ENCODE assay signal across 22 cellular contexts in genomic region chr9:114803886-114804285, GRCh38. TPM values are rescaled to one million over a fixed set of nuclear protein-coding genes. Genes with fewer than 3 reads are reported as not detected.
DNase-seq lines count a peak whose midpoint lies in the region; ATAC-seq, FAIRE-seq and TF ChIP-seq lines count a peak whose summit lies in the region.
"Had no signal": no experiment of that assay in that cellular context is flagged by ENCODE, and none has a peak within 500 bp of the region (broad histone marks: within the 10 kb centered on the region; RNA-seq: fewer than 3 reads in every experiment).

No MANE protein-coding gene starts in this region.

- H3K36me3 Mint-ChIP-seq in CD4-positive, alpha-beta T cell (ENCODE audit: low read depth): no peaks in the 10 kb centered on the region
- H3K36me3 Mint-ChIP-seq: activated naive CD4-positive, alpha-beta T cell treated with anti-CD3 and anti-CD28 coated beads, Interleukin-2, amount 50 U/mL, for 72 hours; natural killer cell had no signal

- DNase-seq in AG09309 (ENCODE audit: low read depth): peak; percentile 7
- DNase-seq in M059J (ENCODE audit: low read depth): peak; percentile 20
- no peak for DNase-seq in H1 (ENCODE audit: low read depth in 1 of 2, low spot score in 2 of 2)
- DNase-seq in kidney glomerular epithelial cell (lab: John Stamatoyannopoulos, UW): no peak
- no peak for DNase-seq in midbrain (lab: John Stamatoyannopoulos, UW)
- no peak for DNase-seq in CD4-positive, alpha-beta T cell
- DNase-seq: activated CD8-positive, alpha-beta memory T cell treated with anti-CD3 and anti-CD28 coated beads, Interleukin-2, amount 50 U/mL, for 4 hours; central memory CD4-positive, alpha-beta T cell; DMS79 treated with DMSO at 0.1 percent for 48 hours; left cardiac atrium; natural killer cell; NCI-H187 treated with DMSO at 0.1 percent for 48 hours; NCI-H524; right lobe of liver; stimulated activated CD4-positive, alpha-beta T cell treated with anti-CD3 and anti-CD28 coated beads, Interleukin-4, amount 100 ng/mL, for 4 hours; stimulated activated naive CD4-positive, alpha-beta T cell; T-helper 1 cell had no signal

- no peak for ATAC-seq in CD4-positive, alpha-beta T cell (ENCODE audit: poor library complexity)
- no peak for ATAC-seq in HG03175 (IDR thresholded peaks at IDR 0.05; ENCODE audit: unreplicated experiment)
- ATAC-seq: activated naive CD4-positive, alpha-beta T cell treated with anti-CD3 and anti-CD28 coated beads, Interleukin-2, amount 50 U/mL, for 72 hours; natural killer cell had no signal

- H2BK15ac ChIP-seq in H1 (ENCODE audit: low read length): no peak overlapping the region

- TF ChIP-seq POLR2A in H1 (IDR thresholded peaks at IDR 0.05; ENCODE audit: control extremely low read depth in 1 of 2, low read depth in 2 of 2, low read length in 2 of 2): no peak

- H3K4ac ChIP-seq in H1 (replicated peaks; ENCODE audit: insufficient read length, low read depth, low read length): no peak overlapping the region

- H3K27me3 ChIP-seq in H1 (replicated peaks in 1 of 4; ENCODE audit: control insufficient read depth in 3 of 4, extremely low read depth in 1 of 4, insufficient read depth in 3 of 4, low read length in 3 of 4) (peaks cover 0 to 4% (median 0%) of the 10 kb centered on the region in 4 experiments; a peak in 1 of 7 replicates), parathyroid adenoma (ENCODE audit: control insufficient read depth, insufficient read depth, low read length) (no peaks in the 10 kb centered on the region)
- no peaks in the 10 kb centered on the region for H3K27me3 ChIP-seq in CD4-positive, alpha-beta T cell (ENCODE audit: control insufficient read depth, insufficient read depth, low read length)
- H3K27me3 ChIP-seq: right lobe of liver had no signal

- peaks cover 25% of the 10 kb centered on the region for H3K4me1 Mint-ChIP-seq in CD4-positive, alpha-beta T cell (ENCODE audit: low read depth)

- H3K27ac ChIP-seq in H1 (ENCODE audit: low read depth, low read length): no peak overlapping the region
- peak overlapping the region; percentile 89 for H3K27ac ChIP-seq in parathyroid adenoma
- H3K27ac ChIP-seq in CD4-positive, alpha-beta T cell (ENCODE audit: low read depth, low read length): no peak overlapping the region
- H3K27ac ChIP-seq: heart right ventricle, HL-60, right lobe of liver had no signal

- no peak overlapping the region for H3K4me3 Mint-ChIP-seq in CD4-positive, alpha-beta T cell
- H3K4me3 Mint-ChIP-seq: natural killer cell had no signal

- H3K27me3 Mint-ChIP-seq in CD4-positive, alpha-beta T cell: no peaks in the 10 kb centered on the region

- H2BK20ac ChIP-seq in H1 (ENCODE audit: low read length): 0 out of 2 replicates have a peak overlapping the region, but pooled peaks have one; percentile 23

- no peak overlapping the region for H4K91ac ChIP-seq in H1 (replicated peaks; ENCODE audit: insufficient read length, low read length)

- no peak for FAIRE-seq in H1 (lab: Jason Lieb, UNC)

- H4K8ac ChIP-seq in H1 (ENCODE audit: extremely low read depth, insufficient read depth, low read length): no peak overlapping the region

- no peaks in the 10 kb centered on the region for H3K9me3 Mint-ChIP-seq in CD4-positive, alpha-beta T cell
- H3K9me3 Mint-ChIP-seq: natural killer cell had no signal

- H3K79me1 ChIP-seq in H1 (ENCODE audit: low read depth, low read length): no peaks in the 10 kb centered on the region

- H2AFZ ChIP-seq in H1 (ENCODE audit: low read length) (no peak overlapping the region; the same call in 1 of the 2 replicates), parathyroid adenoma (no peak overlapping the region)

- H3K36me3 ChIP-seq in H1 (ENCODE audit: control insufficient read depth in 2 of 4, insufficient read depth in 4 of 4, low read length in 3 of 4) (no peaks in the 10 kb centered on the region), parathyroid adenoma (ENCODE audit: control insufficient read depth, insufficient read depth, low read length) (no peaks in the 10 kb centered on the region)
- H3K36me3 ChIP-seq: heart right ventricle, right lobe of liver had no signal

- H3K14ac ChIP-seq in H1 (ENCODE audit: insufficient read length): no peak overlapping the region

- no peaks in the 10 kb centered on the region for H3K9me3 ChIP-seq in H1 (ENCODE audit: insufficient read depth in 2 of 2, low read depth in 1 of 2, low read length in 1 of 2)
- H3K9me3 ChIP-seq in parathyroid adenoma (ENCODE audit: control insufficient read depth, low read length): no peaks in the 10 kb centered on the region
- H3K9me3 ChIP-seq in CD4-positive, alpha-beta T cell (ENCODE audit: control insufficient read depth, low read length): no peaks in the 10 kb centered on the region
- H3K9me3 ChIP-seq: heart right ventricle, right lobe of liver had no signal

- peaks cover 2 to 19% (median 12%) of the 10 kb centered on the region in 4 experiments for H3K4me1 ChIP-seq in H1 (replicated peaks in 1 of 4; ENCODE audit: control insufficient read depth in 3 of 4, insufficient read depth in 4 of 4, low read length in 3 of 4)
- H3K4me1 ChIP-seq in parathyroid adenoma: peaks cover 44% of the 10 kb centered on the region

- no peak for TF ChIP-seq EP300 in H1 (IDR thresholded peaks at IDR 0.05; ENCODE audit: borderline replicate concordance in 1 of 2, low read depth in 2 of 2, low read length in 2 of 2)

- H4K20me1 ChIP-seq in H1 (replicated peaks in 1 of 2; ENCODE audit: control insufficient read depth in 1 of 2, insufficient read depth in 2 of 2, low read length in 2 of 2): no peaks in the 10 kb centered on the region

- WGBS in H1 (ENCODE audit: extremely low coverage in 1 of 2, insufficient coverage in 1 of 2, insufficient read length in 1 of 2, insufficient replicate concordance in 2 of 2, low coverage in 1 of 2, low lambda C conversion rate in 2 of 2, missing lambda C conversion rate in 1 of 2), 2 experiments: 86% methylated on average over 2 of the region's 2 CpGs; no CpG with 5 or more reads in 1 of the 2 experiments

- intact Hi-C loops in CD4-positive, alpha-beta T cell (cut with DNase I, micrococcal nuclease): no loop called here

- TF ChIP-seq RAD21 in H1 (IDR thresholded peaks at IDR 0.05 in 1 of 2, conservative IDR thresholded peaks at IDR 0.05 in 1 of 2; ENCODE audit: low read depth in 2 of 2, low read length in 2 of 2): no peak

- TF ChIP-seq CTCF in AG09309 (IDR thresholded peaks at IDR 0.05; ENCODE audit: control insufficient read depth, insufficient read depth, low read depth, low read length, missing control alignments) (no peak), H1 (IDR thresholded peaks at IDR 0.05; ENCODE audit: control extremely low read depth in 1 of 3, insufficient read depth in 1 of 3, low read depth in 1 of 3, low read length in 3 of 3) (no peak), parathyroid adenoma (IDR thresholded peaks at IDR 0.05) (no peak)
- TF ChIP-seq CTCF in CD4-positive, alpha-beta T cell (IDR thresholded peaks at IDR 0.05): no peak

- no peak overlapping the region for H2AK5ac ChIP-seq in H1 (ENCODE audit: low read depth, low read length)

- H3K23me2 ChIP-seq in H1 (ENCODE audit: low read depth, low read length): no peaks in the 10 kb centered on the region

- H2BK12ac ChIP-seq in H1 (ENCODE audit: low read depth, low read length): no peak overlapping the region

- H3K4me3 ChIP-seq in AG09309 (ENCODE audit: control insufficient read depth, low read depth, low read length): no peak overlapping the region
- H3K4me3 ChIP-seq in H1 (ENCODE audit: extremely low read depth in 1 of 4, insufficient read depth in 2 of 4, low read depth in 3 of 4, low read length in 4 of 4): no peak overlapping the region
- H3K4me3 ChIP-seq in parathyroid adenoma (ENCODE audit: low read depth, low read length): no peak overlapping the region
- H3K4me3 ChIP-seq: heart right ventricle, right lobe of liver had no signal

- H3K4me2 ChIP-seq in H1 (ENCODE audit: insufficient read depth in 1 of 2, low read depth in 2 of 2, low read length in 2 of 2): 0 out of 4 replicates have a peak overlapping the region, but pooled peaks of 1 of the 2 experiments have one; percentile 5
- H3K4me2 ChIP-seq in parathyroid adenoma (ENCODE audit: low read length): peak overlapping the region; percentile 14

- no peak overlapping the region for H4K5ac ChIP-seq in H1 (ENCODE audit: insufficient read length, low read depth, low read length)

- CTCF ChIA-PET in H1 (lab: Charles Lee; ENCODE audit: partially characterized antibody): interaction anchor here (0.6 kb wide), 1 partner anchor 286 kb away, joined by 3 read pairs; no protein-coding TSS in a partner anchor
- CTCF ChIA-PET in CD4-positive, alpha-beta T cell (lab: Charles Lee): no interaction called here

- H3K23ac ChIP-seq in H1 (ENCODE audit: insufficient read length): no peak overlapping the region

- H2BK5ac ChIP-seq in H1 (ENCODE audit: low read depth, low read length): no peak overlapping the region

- POLR2A ChIA-PET in H1 (lab: Charles Lee; ENCODE audit: partially characterized antibody): interaction anchor here (0.6 kb wide), 1 partner anchor 8 kb away, joined by 3 read pairs; no protein-coding TSS in a partner anchor
- POLR2A ChIA-PET in CD4-positive, alpha-beta T cell (lab: Charles Lee): no interaction called here

- H3K27ac Mint-ChIP-seq in CD4-positive, alpha-beta T cell: no peak overlapping the region
- H3K27ac Mint-ChIP-seq: natural killer cell had no signal

- H3K9ac ChIP-seq in H1 (replicated peaks in 1 of 4; ENCODE audit: extremely low read depth in 1 of 4, low read depth in 3 of 4, low read length in 3 of 4): no peak overlapping the region
- no peak overlapping the region for H3K9ac ChIP-seq in parathyroid adenoma

- no peak overlapping the region for H3K18ac ChIP-seq in H1 (ENCODE audit: extremely low read depth, low read length)

- H3K79me2 ChIP-seq in H1 (ENCODE audit: control insufficient read depth in 1 of 2, insufficient read depth in 2 of 2, low read length in 2 of 2) (no peaks in the 10 kb centered on the region), parathyroid adenoma (no peaks in the 10 kb centered on the region)

- no peak overlapping the region for H2BK120ac ChIP-seq in H1 (replicated peaks; ENCODE audit: low read depth, low read length)

- no peak overlapping the region for H3K56ac ChIP-seq in H1 (replicated peaks; ENCODE audit: insufficient read length, low read depth, low read length)

TF ChIP-seq in H1, 55 proteins besides CTCF, POLR2A, EP300 and RAD21:
- no peak for TF ChIP-seq ZNF274 (IDR thresholded peaks at IDR 0.05; ENCODE audit: borderline replicate concordance, extremely low read depth, low read length)
- no peak for TF ChIP-seq CEBPB (IDR thresholded peaks at IDR 0.05; ENCODE audit: low read depth, low read length)

RNA-seq across cellular contexts. Expression of gene TNFSF15, which starts 2.0 kb away (rescaled TPM):
- 0.10 and 0.15 TPM in 2 replicates for total RNA-seq in M059J (2014; rRNA removed; shearing (Covaris generic))
- total RNA-seq in H1 (2021; fragmentation: NEBNext Ultra II Directional; extraction: Animal tissue kit (Norgen Biotek cat#: 25700)): 0.11 and 0.17 TPM in 2 replicates
- polyA plus RNA-seq in H1 (2011; rRNA removed): 0.06 and 0.09 TPM in 2 replicates
- 0.08 TPM for polyA plus RNA-seq in H1 (2011; cell fraction: cytosol; rRNA removed)
- 0.03 TPM for polyA plus RNA-seq in H1 (2011; cell fraction: nucleus; rRNA removed)
- polyA plus RNA-seq in H1 (2012, experiment 1 of 2): 0.05 to 0.10 TPM (median 0.08 TPM) in 4 replicates
- polyA plus RNA-seq in H1 (2012, experiment 2 of 2): not detected
- polyA plus RNA-seq in H1 (2013, experiment 1 of 2): 0.12 TPM
- 0.13 TPM for polyA plus RNA-seq in H1 (2013, experiment 2 of 2)
- polyA minus RNA-seq in H1 (2011; rRNA and poly(A)+ RNA removed): 0.03 and 0.32 TPM in 2 replicates
- polyA minus RNA-seq in H1 (2011; cell fraction: cytosol; rRNA and poly(A)+ RNA removed): 0.37 TPM
- 0.30 TPM for polyA minus RNA-seq in H1 (2011; cell fraction: nucleus; rRNA and poly(A)+ RNA removed)
- not detected for total RNA-seq in CD4-positive, alpha-beta T cell
- total RNA-seq: natural killer cell had no signal

Comparison
In these comparisons a context has a peak if more than half of its experiments do, and no peak if none do; other contexts are left out.
1. DNase-seq: peak in AG09309 (single experiment) and M059J (single experiment); none in H1 (0 of 2), kidney glomerular epithelial cell (single experiment), midbrain (single experiment) and CD4-positive, alpha-beta T cell (0 of 10).